12 cellular contexts compared by ENCODE assay signal in the genomic region with DNA sequence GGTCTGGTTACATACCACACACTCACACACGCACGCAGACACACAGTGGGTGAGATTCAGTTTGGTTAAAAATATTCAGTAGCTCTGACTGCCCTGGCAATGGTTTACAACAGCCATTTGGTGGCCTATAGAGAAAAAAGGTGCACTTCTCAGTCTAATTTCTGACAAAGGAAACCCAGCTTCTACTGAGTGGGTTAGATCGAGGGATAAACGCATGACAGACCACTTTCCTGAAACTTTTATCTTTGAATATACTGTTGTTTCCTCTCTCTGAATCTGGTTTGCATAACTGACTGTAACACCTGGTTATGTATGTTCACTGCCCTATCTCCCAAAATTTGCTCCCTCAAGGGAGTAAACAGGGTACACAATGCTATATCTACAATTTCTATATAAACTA. TPM values are rescaled to one million over a fixed set of nuclear protein-coding genes. Genes with fewer than 3 reads are reported as not detected.
A peak's percentile ranks its signal among the peaks of the same experiment; 100 is the strongest.
DNase-seq lines count a peak whose midpoint lies in the region; ATAC-seq and TF ChIP-seq lines count a peak whose summit lies in the region.
"Had no signal": no experiment of that assay in that cellular context is flagged by ENCODE, and none has a peak within 500 bp of the region (broad histone marks: within the 10 kb centered on the region; RNA-seq: fewer than 3 reads in every experiment).

No MANE protein-coding gene starts in this region.

- H3K9me3 Mint-ChIP-seq in natural killer cell treated with Interleukin-12 subunit alpha and Interleukin-12 subunit beta and Interleukin-15 and Interleukin-18, amount 100 ng/mL, for 72 hours, result peaks cover 5% of the 10 kb centered on the region
- no peaks in the 10 kb centered on the region for H3K9me3 Mint-ChIP-seq in GM23338
- H3K9me3 Mint-ChIP-seq in activated CD4-positive, alpha-beta memory T cell treated with anti-CD3 and anti-CD28 coated beads for 36 hours, result peaks cover 28% of the 10 kb centered on the region

- H3K27ac ChIP-seq in GM23338 (ENCODE audit: low read depth), result no peak overlapping the region
- H3K27ac ChIP-seq: skin epidermis had no signal

- no peak for DNase-seq in natural killer cell treated with Interleukin-12 subunit alpha and Interleukin-12 subunit beta and Interleukin-15 and Interleukin-18, amount 100 ng/mL, for 72 hours (ENCODE audit: low spot score)
- DNase-seq in GM23338 (ENCODE audit: low spot score) (no peak), putamen (ENCODE audit: low spot score) (no peak), activated gamma-delta T cell (lab: John Stamatoyannopoulos, UW) (no peak)
- no peak for DNase-seq in activated CD4-positive, alpha-beta memory T cell treated with anti-CD3 and anti-CD28 coated beads for 36 hours
- DNase-seq: DMS79 treated with DMSO at 0.1 percent for 48 hours; NCI-H1694; stimulated activated naive CD4-positive, alpha-beta T cell treated with Interleukin-2 at 50 U/mL for 16 hours had no signal

- CTCF ChIA-PET in activated CD4-positive, alpha-beta memory T cell treated with anti-CD3 and anti-CD28 coated beads for 36 hours (lab: Charles Lee), result no interaction called here

- POLR2A ChIA-PET in activated CD4-positive, alpha-beta memory T cell treated with anti-CD3 and anti-CD28 coated beads for 36 hours (lab: Charles Lee), result no interaction called here

- peaks cover 8% of the 10 kb centered on the region; the same call in 1 of the 2 replicates for H4K20me1 ChIP-seq in GM23338 (replicated peaks; ENCODE audit: insufficient read depth)

- H3K27me3 ChIP-seq in GM23338 (ENCODE audit: insufficient read depth), result no peaks in the 10 kb centered on the region

- peak; percentile 29 for ATAC-seq in GM19023 (IDR thresholded peaks at IDR 0.05; ENCODE audit: unreplicated experiment)
- peak; percentile 39 for ATAC-seq in HG02642 (IDR thresholded peaks at IDR 0.05; ENCODE audit: poor library complexity, unreplicated experiment)
- ATAC-seq in HG03558 (IDR thresholded peaks at IDR 0.05; ENCODE audit: extremely low read depth, unreplicated experiment), result peak; percentile 32
- no peak for ATAC-seq in natural killer cell treated with Interleukin-12 subunit alpha and Interleukin-12 subunit beta and Interleukin-15 and Interleukin-18, amount 100 ng/mL, for 72 hours
- no peak for ATAC-seq in GM23338

- H3K36me3 Mint-ChIP-seq in natural killer cell treated with Interleukin-12 subunit alpha and Interleukin-12 subunit beta and Interleukin-15 and Interleukin-18, amount 100 ng/mL, for 72 hours, result peaks cover 41% of the 10 kb centered on the region
- H3K36me3 Mint-ChIP-seq in GM23338 (ENCODE audit: low read depth), result peaks cover 9% of the 10 kb centered on the region; the same call in 2 of the 3 replicates
- H3K36me3 Mint-ChIP-seq in activated CD4-positive, alpha-beta memory T cell treated with anti-CD3 and anti-CD28 coated beads for 36 hours, result peaks cover 33% of the 10 kb centered on the region

- no peaks in the 10 kb centered on the region for H3K27me3 Mint-ChIP-seq in natural killer cell treated with Interleukin-12 subunit alpha and Interleukin-12 subunit beta and Interleukin-15 and Interleukin-18, amount 100 ng/mL, for 72 hours
- peaks cover 2% of the 10 kb centered on the region for H3K27me3 Mint-ChIP-seq in GM23338 (ENCODE audit: insufficient read depth, low read depth, poor library complexity)
- H3K27me3 Mint-ChIP-seq in activated CD4-positive, alpha-beta memory T cell treated with anti-CD3 and anti-CD28 coated beads for 36 hours, result no peaks in the 10 kb centered on the region

- H3K4me2 ChIP-seq in GM23338, result no peak overlapping the region

- peaks cover 3% of the 10 kb centered on the region; the same call in 1 of the 2 replicates for H3K36me3 ChIP-seq in GM23338 (ENCODE audit: insufficient read depth)

- no peak for TF ChIP-seq CTCF in GM23338 (conservative IDR thresholded peaks at IDR 0.05; ENCODE audit: low read depth in 2 of 2)

- intact Hi-C loops in activated CD4-positive, alpha-beta memory T cell treated with anti-CD3 and anti-CD28 coated beads for 36 hours (cut with micrococcal nuclease), result no loop called here

- H3K27ac Mint-ChIP-seq in natural killer cell treated with Interleukin-12 subunit alpha and Interleukin-12 subunit beta and Interleukin-15 and Interleukin-18, amount 100 ng/mL, for 72 hours, result peak overlapping the region in 1 of 2 donors; percentile 58
- H3K27ac Mint-ChIP-seq in GM23338, result no peak overlapping the region
- no peak overlapping the region for H3K27ac Mint-ChIP-seq in activated CD4-positive, alpha-beta memory T cell treated with anti-CD3 and anti-CD28 coated beads for 36 hours

- peaks cover 9% of the 10 kb centered on the region; the same call in 1 of the 2 replicates for H3K4me1 ChIP-seq in GM23338 (ENCODE audit: insufficient read depth)

- 0 out of 2 replicates have a peak, but pooled peaks cover 3% of the 10 kb centered on the region for H3F3A ChIP-seq in GM23338 (replicated peaks; ENCODE audit: low read depth)

- H3K79me2 ChIP-seq in GM23338 (replicated peaks; ENCODE audit: insufficient read depth), result no peaks in the 10 kb centered on the region

- H3K9me2 ChIP-seq in GM23338 (ENCODE audit: insufficient read depth), result no peaks in the 10 kb centered on the region

- H2AFZ ChIP-seq in GM23338, result no peak overlapping the region

- H3K4me3 ChIP-seq in GM23338, result no peak overlapping the region
- H3K4me3 ChIP-seq: skin epidermis had no signal

- peaks cover 21 to 30% of the 10 kb centered on the region in 2 donors for H3K4me1 Mint-ChIP-seq in natural killer cell treated with Interleukin-12 subunit alpha and Interleukin-12 subunit beta and Interleukin-15 and Interleukin-18, amount 100 ng/mL, for 72 hours (ENCODE audit: low read depth in 2 of 2)
- peaks cover 11% of the 10 kb centered on the region for H3K4me1 Mint-ChIP-seq in GM23338
- H3K4me1 Mint-ChIP-seq in activated CD4-positive, alpha-beta memory T cell treated with anti-CD3 and anti-CD28 coated beads for 36 hours (ENCODE audit: low read depth), result peaks cover 18% of the 10 kb centered on the region

- H3K4me3 Mint-ChIP-seq in natural killer cell treated with Interleukin-12 subunit alpha and Interleukin-12 subunit beta and Interleukin-15 and Interleukin-18, amount 100 ng/mL, for 72 hours, result peak overlapping the region; percentile 34
- no peak overlapping the region for H3K4me3 Mint-ChIP-seq in GM23338
- no peak overlapping the region for H3K4me3 Mint-ChIP-seq in activated CD4-positive, alpha-beta memory T cell treated with anti-CD3 and anti-CD28 coated beads for 36 hours

TF ChIP-seq in GM23338, 12 proteins besides CTCF, POLR2A, EP300 and RAD21 (continues in another document):
- TF ChIP-seq CREB1 (CRISPR knock-in tag; IDR thresholded peaks at IDR 0.05; ENCODE audit: low read depth), result no peak
- TF ChIP-seq, protein P1, sequence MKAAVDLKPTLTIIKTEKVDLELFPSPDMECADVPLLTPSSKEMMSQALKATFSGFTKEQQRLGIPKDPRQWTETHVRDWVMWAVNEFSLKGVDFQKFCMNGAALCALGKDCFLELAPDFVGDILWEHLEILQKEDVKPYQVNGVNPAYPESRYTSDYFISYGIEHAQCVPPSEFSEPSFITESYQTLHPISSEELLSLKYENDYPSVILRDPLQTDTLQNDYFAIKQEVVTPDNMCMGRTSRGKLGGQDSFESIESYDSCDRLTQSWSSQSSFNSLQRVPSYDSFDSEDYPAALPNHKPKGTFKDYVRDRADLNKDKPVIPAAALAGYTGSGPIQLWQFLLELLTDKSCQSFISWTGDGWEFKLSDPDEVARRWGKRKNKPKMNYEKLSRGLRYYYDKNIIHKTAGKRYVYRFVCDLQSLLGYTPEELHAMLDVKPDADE (IDR thresholded peaks at IDR 0.05), result no peak
- TF ChIP-seq ZNF114 (CRISPR knock-in tag; IDR thresholded peaks at IDR 0.05), result no peak
- no peak for TF ChIP-seq NANOG (IDR thresholded peaks at IDR 0.05; ENCODE audit: borderline replicate concordance)
- TF ChIP-seq POLR2AphosphoS5 (IDR thresholded peaks at IDR 0.05; ENCODE audit: low read depth), result no peak
- TF ChIP-seq JUNB (IDR thresholded peaks at IDR 0.05; ENCODE audit: unreplicated experiment), result no peak
- no peak for TF ChIP-seq EZH2 (IDR thresholded peaks at IDR 0.05; ENCODE audit: low read depth, unreplicated experiment)
- no peak for TF ChIP-seq EZH2phosphoT487 (IDR thresholded peaks at IDR 0.05; ENCODE audit: unreplicated experiment)
- no peak for TF ChIP-seq ZNF331 (CRISPR knock-in tag; IDR thresholded peaks at IDR 0.05; ENCODE audit: low read depth)
- no peak for TF ChIP-seq STAT1 (IDR thresholded peaks at IDR 0.05; ENCODE audit: unreplicated experiment)

RNA-seq across cellular contexts. Expression of a gene that starts 2.4 kb away (rescaled TPM):
- 10 to 100 TPM; 13.7 to 21.8 TPM for total RNA-seq in natural killer cell treated with Interleukin-12 subunit alpha and Interleukin-12 subunit beta and Interleukin-15 and Interleukin-18, amount 100 ng/mL, for 72 hours
- total RNA-seq in GM23338 (2014; rRNA removed; shearing (Covaris generic)), result 4.9 and 5.6 TPM in 2 replicates
- 1.8 and 2.6 TPM in 2 replicates for polyA plus RNA-seq in GM23338 (2016; fragmentation: Nextera tagmentation; extraction: Ambion mirVana)
- 1 to 10 TPM; 6.6 to 7.2 TPM for total RNA-seq in activated CD4-positive, alpha-beta memory T cell treated with anti-CD3 and anti-CD28 coated beads for 36 hours

RNA-seq across cellular contexts. Expression of a gene that starts 5.3 kb away (rescaled TPM):
- total RNA-seq in natural killer cell treated with Interleukin-12 subunit alpha and Interleukin-12 subunit beta and Interleukin-15 and Interleukin-18, amount 100 ng/mL, for 72 hours, result 1 to 10 TPM; 6.5 to 9.9 TPM
- total RNA-seq in GM23338 (2014; rRNA removed; shearing (Covaris generic)), result 10.4 and 10.9 TPM in 2 replicates
- 4.6 and 5.4 TPM in 2 replicates for polyA plus RNA-seq in GM23338 (2016; fragmentation: Nextera tagmentation; extraction: Ambion mirVana)
- 1 to 10 TPM; 5.1 to 5.2 TPM for total RNA-seq in activated CD4-positive, alpha-beta memory T cell treated with anti-CD3 and anti-CD28 coated beads for 36 hours

RNA-seq across cellular contexts. Expression of a gene that starts 56.6 kb away (rescaled TPM):
- 1 to 10 TPM; 3.0 to 4.0 TPM for total RNA-seq in natural killer cell treated with Interleukin-12 subunit alpha and Interleukin-12 subunit beta and Interleukin-15 and Interleukin-18, amount 100 ng/mL, for 72 hours
- total RNA-seq in GM23338 (2014; rRNA removed; shearing (Covaris generic)), result 0.10 TPM in 1 of 2 replicates, not detected in the other
- 0.55 TPM in 1 of 2 replicates, not detected in the other for polyA plus RNA-seq in GM23338 (2016; fragmentation: Nextera tagmentation; extraction: Ambion mirVana)
- 1 to 10 TPM; 3.1 to 4.3 TPM for total RNA-seq in activated CD4-positive, alpha-beta memory T cell treated with anti-CD3 and anti-CD28 coated beads for 36 hours

Comparison
In these comparisons a context has a peak if more than half of its experiments do, and no peak if none do; other contexts are left out.
1. ATAC-seq: peak in GM19023 (single experiment), HG02642 (single experiment) and HG03558 (single experiment); none in natural killer cell treated with Interleukin-12 subunit alpha and Interleukin-12 subunit beta and Interleukin-15 and Interleukin-18, amount 100 ng/mL, for 72 hours (0 of 2) and GM23338 (single experiment).